20 cellular contexts compared by ENCODE assay signal in the genomic region with DNA sequence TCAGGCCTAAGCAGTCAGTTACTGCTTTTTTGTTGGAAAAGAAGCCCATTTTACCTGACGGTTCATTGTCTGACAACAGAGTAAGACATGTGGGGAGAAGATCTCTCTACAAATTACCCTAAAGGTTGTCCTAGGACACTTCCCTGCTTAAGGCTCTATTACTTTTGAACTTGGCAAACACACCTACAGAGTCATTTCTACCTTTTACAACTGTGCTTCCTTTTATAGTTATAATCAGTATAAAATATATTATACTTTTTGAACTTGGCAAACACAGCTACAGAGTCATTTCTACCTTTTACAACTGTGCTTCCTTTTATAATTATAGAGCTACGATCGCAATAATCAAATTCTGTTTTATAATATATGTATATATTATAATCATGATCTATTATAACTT.
"Had no signal": no experiment of that assay in that cellular context is flagged by ENCODE, and none has a peak within 500 bp of the region (broad histone marks: within the 10 kb centered on the region; RNA-seq: fewer than 3 reads in every experiment).

No MANE protein-coding gene starts in this region.

- ATAC-seq: HepG2, Panc1, Right ventricle myocardium inferior had no signal

- H3K4me1 ChIP-seq: SJCRH30 had no signal

- H3K27ac ChIP-seq: SJCRH30 had no signal

- FAIRE-seq: HepG2 had no signal

- H3K4me3 ChIP-seq: SJCRH30 had no signal

- H3K27me3 ChIP-seq: SJCRH30 had no signal

- DNase-seq: IMR-90, Karpas-422, KG1, MM.1S, NCI-H1092 treated with DMSO at 0.1 percent for 48 hours, NCI-H187, NCI-H2029, NCI-H2081 treated with DMSO at 0.1 percent for 48 hours, NCI-H2171, NCI-H226, NCI-H446, NCI-H510A, NCI-H524 treated with DMSO at 0.1 percent for 48 hours, NCI-H69, NCI-H774, SHP77 treated with DMSO at 0.1 percent for 48 hours, SJCRH30 had no signal

- H3K36me3 ChIP-seq: SJCRH30 had no signal

- H3K9me3 ChIP-seq: SJCRH30 had no signal
